Comparison of ENCODE assay signal across 6 cellular contexts in the genomic region with DNA sequence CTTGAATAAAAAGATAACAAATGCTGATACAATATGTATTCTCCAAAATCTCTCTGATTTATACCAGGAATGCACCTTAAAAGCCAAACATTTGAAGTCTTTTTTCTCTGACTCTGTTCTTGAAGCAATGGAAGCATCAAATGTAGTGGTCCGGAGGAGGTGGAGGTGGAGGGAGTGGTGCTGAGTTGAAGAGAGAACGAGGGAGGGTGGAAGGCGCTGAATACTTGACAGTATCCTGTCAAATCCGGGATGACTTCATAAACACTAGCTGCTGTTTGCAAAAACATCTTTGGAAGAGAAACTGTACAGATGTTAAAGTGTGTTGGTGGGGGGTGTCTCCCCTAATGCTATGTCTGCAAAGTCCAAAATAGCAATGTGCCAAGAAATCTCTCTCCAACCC.
"Had no signal": no experiment of that assay in that cellular context is flagged by ENCODE, and none has a peak within 500 bp of the region (broad histone marks: within the 10 kb centered on the region; RNA-seq: fewer than 3 reads in every experiment).

No MANE protein-coding gene starts in this region.

- ATAC-seq: HepG2, K562 had no signal

- FAIRE-seq: HepG2, HTR-8/SVneo, K562 had no signal

- DNase-seq: IMR-90, KBM-7 had no signal

- H3K4me3 ChIP-seq: K562 had no signal

- H3K27ac ChIP-seq: HL-60 had no signal
